ENCODE assay signal across 10 cellular contexts in the genomic region with DNA sequence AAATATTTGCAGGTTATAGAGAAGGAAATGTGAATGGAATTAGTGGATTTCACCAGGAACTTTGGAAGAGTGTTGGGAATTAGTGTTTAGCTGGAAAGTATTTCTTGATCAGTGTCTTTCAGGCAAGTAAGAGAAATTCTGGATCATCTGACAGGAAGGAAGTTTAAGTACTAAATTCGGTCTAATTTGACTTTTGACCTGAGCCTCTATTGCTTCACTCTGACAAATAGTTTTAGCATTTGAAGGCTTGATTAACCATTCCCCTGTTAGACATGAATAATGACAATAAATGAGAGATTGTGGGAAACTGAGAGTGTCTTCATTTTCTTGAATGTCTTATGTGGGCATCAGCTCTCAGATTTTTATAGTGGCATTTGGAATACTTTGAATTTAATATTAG. TPM values are rescaled to one million over a fixed set of nuclear protein-coding genes. Genes with fewer than 3 reads are reported as not detected.
DNase-seq lines count a peak whose midpoint lies in the region; ATAC-seq and TF ChIP-seq lines count a peak whose summit lies in the region.
"Had no signal": no experiment of that assay in that cellular context is flagged by ENCODE, and none has a peak within 500 bp of the region (broad histone marks: within the 10 kb centered on the region; RNA-seq: fewer than 3 reads in every experiment).

No MANE protein-coding gene starts in this region.

- H3K27ac ChIP-seq in VCaP (peak overlapping the region; percentile 66), foreskin keratinocyte (no peak overlapping the region)

- H3K4me1 ChIP-seq in foreskin keratinocyte, result peaks cover 5% of the 10 kb centered on the region
- H3K4me1 ChIP-seq: BE2C had no signal

- H3K27ac Mint-ChIP-seq in stimulated activated naive CD8-positive, alpha-beta T cell treated with anti-CD3 and anti-CD28 coated beads, Interleukin-15, Interleukin-2, amounts not matched to agents 100 ng/mL and 50 ng/mL, for 24 hours, result peak overlapping the region; percentile 56

- H3K27me3 Mint-ChIP-seq in stimulated activated naive CD8-positive, alpha-beta T cell treated with anti-CD3 and anti-CD28 coated beads, Interleukin-15, Interleukin-2, amounts not matched to agents 100 ng/mL and 50 ng/mL, for 24 hours, result no peaks in the 10 kb centered on the region

- H3K4me1 Mint-ChIP-seq in stimulated activated naive CD8-positive, alpha-beta T cell treated with anti-CD3 and anti-CD28 coated beads, Interleukin-15, Interleukin-2, amounts not matched to agents 100 ng/mL and 50 ng/mL, for 24 hours (ENCODE audit: low read depth), result peaks cover 58% of the 10 kb centered on the region

- DNase-seq in stimulated activated naive CD8-positive, alpha-beta T cell treated with anti-CD3 and anti-CD28 coated beads, Interleukin-15, Interleukin-2, amounts not matched to agents 100 U/mL and 50 U/mL, for 24 hours, result no peak
- DNase-seq in fibroblast of villous mesenchyme (ENCODE audit: low read depth) (peak; percentile 48), cortex of kidney (lab: John Stamatoyannopoulos, UW) (no peak), SK-N-DZ (ENCODE audit: low spot score) (no peak), foreskin keratinocyte (no peak)
- DNase-seq: BE2C, NCI-H1048 had no signal

- H3K27me3 ChIP-seq in foreskin keratinocyte, result no peaks in the 10 kb centered on the region
- H3K27me3 ChIP-seq: BE2C had no signal

- peaks cover 61% of the 10 kb centered on the region for H3K36me3 Mint-ChIP-seq in stimulated activated naive CD8-positive, alpha-beta T cell treated with anti-CD3 and anti-CD28 coated beads, Interleukin-15, Interleukin-2, amounts not matched to agents 100 ng/mL and 50 ng/mL, for 24 hours (ENCODE audit: low read depth)

- H3K9me3 Mint-ChIP-seq in stimulated activated naive CD8-positive, alpha-beta T cell treated with anti-CD3 and anti-CD28 coated beads, Interleukin-15, Interleukin-2, amounts not matched to agents 100 ng/mL and 50 ng/mL, for 24 hours, result no peaks in the 10 kb centered on the region

- no peak overlapping the region for H3K4me3 Mint-ChIP-seq in stimulated activated naive CD8-positive, alpha-beta T cell treated with anti-CD3 and anti-CD28 coated beads, Interleukin-15, Interleukin-2, amounts not matched to agents 100 ng/mL and 50 ng/mL, for 24 hours

- no peak for ATAC-seq in stimulated activated naive CD8-positive, alpha-beta T cell treated with anti-CD3 and anti-CD28 coated beads, Interleukin-15, Interleukin-2, amounts not matched to agents 100 U/mL and 50 U/mL, for 24 hours
- ATAC-seq in GM21786 (IDR thresholded peaks at IDR 0.05; ENCODE audit: unreplicated experiment), result no peak
- ATAC-seq in foreskin keratinocyte, result no peak

- no peak for TF ChIP-seq CTCF in VCaP (conservative IDR thresholded peaks at IDR 0.05)
- TF ChIP-seq CTCF in fibroblast of villous mesenchyme (IDR thresholded peaks at IDR 0.05; ENCODE audit: insufficient read depth, low read depth, low read length), result no peak
- TF ChIP-seq CTCF in foreskin keratinocyte (conservative IDR thresholded peaks at IDR 0.05), result no peak

- H3K4me3 ChIP-seq in fibroblast of villous mesenchyme (ENCODE audit: low read depth, low read length), result no peak overlapping the region

RNA-seq across cellular contexts. Expression of a gene that starts 16.0 kb away (rescaled TPM):
- total RNA-seq in fibroblast of villous mesenchyme (20.6 and 28.9 TPM in 2 replicates), foreskin keratinocyte (17.1 and 18.3 TPM in 2 replicates)
- polyA plus RNA-seq in SK-N-DZ (2014; cell fraction: cytosol; rRNA removed), result 22.5 and 23.7 TPM in 2 replicates
- 54.2 and 69.0 TPM in 2 replicates for polyA plus RNA-seq in SK-N-DZ (2014; cell fraction: nucleus; rRNA removed)
- 3.1 and 3.5 TPM in 2 replicates for polyA plus RNA-seq in foreskin keratinocyte
